ENCODE assay signal across 7 cellular contexts in genomic region chr1:12244078-12244477, GRCh38. TPM values are rescaled to one million over a fixed set of nuclear protein-coding genes. Genes with fewer than 3 reads are reported as not detected.
DNase-seq lines count a peak whose midpoint lies in the region; ATAC-seq, FAIRE-seq and TF ChIP-seq lines count a peak whose summit lies in the region.

No MANE protein-coding gene starts in this region.

- no peaks in the 10 kb centered on the region for H3K27me3 ChIP-seq in DND-41 (ENCODE audit: insufficient read depth, low read length, poor library complexity)
- no peaks in the 10 kb centered on the region for H3K27me3 ChIP-seq in astrocyte (ENCODE audit: insufficient read depth, low read length)
- no peaks in the 10 kb centered on the region for H3K27me3 ChIP-seq in lower lobe of right lung (ENCODE audit: low read depth)

- H2AFZ ChIP-seq in DND-41 (ENCODE audit: low read depth, low read length) (no peak overlapping the region), astrocyte (ENCODE audit: low read depth, low read length) (no peak overlapping the region)

- H3K27me3 Mint-ChIP-seq in astrocyte (ENCODE audit: low read depth, unreplicated experiment), result no peaks in the 10 kb centered on the region

- no peaks in the 10 kb centered on the region for H3K9me3 Mint-ChIP-seq in astrocyte (ENCODE audit: unreplicated experiment)

- POLR2A ChIA-PET in HEK293 (lab: Yijun Ruan, JAX), result no interaction called here

- DNase-seq in DND-41, result no peak
- no peak for DNase-seq in astrocyte (ENCODE audit: low read depth)
- no peak for DNase-seq in lower lobe of right lung
- DNase-seq in NCI-H2081 (lab: John Stamatoyannopoulos, UW), result no peak

- intact Hi-C loops in lower lobe of right lung (cut with DNase I), result no loop called here

- H3K9ac ChIP-seq in DND-41 (ENCODE audit: low read depth, low read length) (no peak overlapping the region), astrocyte (ENCODE audit: low read length) (no peak overlapping the region)

- H3K36me3 ChIP-seq in DND-41 (ENCODE audit: insufficient read depth, low read length) (peaks cover 64% of the 10 kb centered on the region), HEK293 (ENCODE audit: control insufficient read depth in 2 of 2, insufficient read depth in 1 of 2, low read length in 2 of 2) (peaks cover 26 to 71% of the 10 kb centered on the region in 2 experiments), astrocyte (ENCODE audit: insufficient read depth, low read length) (peaks cover 32% of the 10 kb centered on the region), lower lobe of right lung (peaks cover 97% of the 10 kb centered on the region)

- no peaks in the 10 kb centered on the region for H3K9me3 ChIP-seq in DND-41 (ENCODE audit: insufficient read depth, low read length, severe bottlenecking)
- no peaks in the 10 kb centered on the region for H3K9me3 ChIP-seq in HEK293 (ENCODE audit: control insufficient read depth, insufficient read depth, low read depth, low read length)
- no peaks in the 10 kb centered on the region for H3K9me3 ChIP-seq in astrocyte (ENCODE audit: insufficient read depth, low read depth, low read length)
- H3K9me3 ChIP-seq in lower lobe of right lung, result no peaks in the 10 kb centered on the region

- H3K27ac Mint-ChIP-seq in astrocyte (ENCODE audit: unreplicated experiment), result no peak overlapping the region

- CTCF ChIA-PET in HEK293 (lab: Yijun Ruan, JAX), result interaction anchor here (0.6 to 1.9 kb wide), 10 partner anchors 10 to 406 kb away, joined by 3 to 8 read pairs (median 3); no protein-coding TSS in a partner anchor

- H3K4me2 ChIP-seq in DND-41 (ENCODE audit: insufficient read depth, low read length) (no peak overlapping the region), astrocyte (ENCODE audit: low read length) (no peak overlapping the region)

- H4K20me1 ChIP-seq in DND-41 (ENCODE audit: insufficient read depth, low read length) (no peaks in the 10 kb centered on the region), astrocyte (ENCODE audit: insufficient read depth, low read length) (peaks cover 10% of the 10 kb centered on the region)

- no peaks in the 10 kb centered on the region for H3K4me1 ChIP-seq in DND-41 (ENCODE audit: insufficient read depth, low read length)
- H3K4me1 ChIP-seq in HEK293 (ENCODE audit: control insufficient read depth, insufficient read depth, low read length), result no peaks in the 10 kb centered on the region
- H3K4me1 ChIP-seq in astrocyte (ENCODE audit: insufficient read depth, low read length), result no peaks in the 10 kb centered on the region
- H3K4me1 ChIP-seq in lower lobe of right lung, result no peaks in the 10 kb centered on the region

- peaks cover 1% of the 10 kb centered on the region for H3K4me1 Mint-ChIP-seq in astrocyte (ENCODE audit: low read depth, unreplicated experiment)

- peaks cover 7% of the 10 kb centered on the region for H3K36me3 Mint-ChIP-seq in astrocyte (ENCODE audit: low read depth, unreplicated experiment)

- no peak overlapping the region for H3K4me3 ChIP-seq in DND-41 (ENCODE audit: low read depth in 1 of 2, low read length in 2 of 2)
- H3K4me3 ChIP-seq in HEK293 (ENCODE audit: low read depth, low read length), result no peak overlapping the region
- H3K4me3 ChIP-seq in astrocyte (ENCODE audit: insufficient read depth, low read depth, low read length), result no peak overlapping the region
- H3K4me3 ChIP-seq in lower lobe of right lung, result no peak overlapping the region

- H3K4me3 Mint-ChIP-seq in astrocyte (ENCODE audit: unreplicated experiment), result no peak overlapping the region

- H3K27ac ChIP-seq in DND-41 (ENCODE audit: low read length) (no peak overlapping the region), HEK293 (ENCODE audit: extremely low read depth, low read depth, low read length) (no peak overlapping the region), astrocyte (ENCODE audit: low read depth, low read length) (no peak overlapping the region), lower lobe of right lung (no peak overlapping the region)

- TF ChIP-seq CTCF in DND-41 (IDR thresholded peaks at IDR 0.05; ENCODE audit: borderline replicate concordance, extremely low read depth, low read length, poor library complexity, severe bottlenecking) (peak; percentile 59), HEK293 (tag by site-specific recombination; IDR thresholded peaks at IDR 0.05) (no peak), astrocyte (IDR thresholded peaks at IDR 0.05; ENCODE audit: insufficient read depth, low read depth, low read length) (peak; percentile 45), lower lobe of right lung (IDR thresholded peaks at IDR 0.05) (peak; percentile 33)

- H3K79me2 ChIP-seq in DND-41 (ENCODE audit: insufficient read depth, low read length) (peaks cover 5% of the 10 kb centered on the region), astrocyte (ENCODE audit: insufficient read depth, low read length) (peaks cover 3% of the 10 kb centered on the region)

- no peak for FAIRE-seq in astrocyte (lab: Jason Lieb, UNC)

- ATAC-seq in DND-41 (ENCODE audit: insufficient read depth, low read depth) (no peak), lower lobe of right lung (no peak), HG03196 (IDR thresholded peaks at IDR 0.05; ENCODE audit: unreplicated experiment) (no peak), HG02870 (IDR thresholded peaks at IDR 0.05; ENCODE audit: unreplicated experiment) (no peak)

TF ChIP-seq in HEK293, 187 proteins besides CTCF, POLR2A, EP300 and RAD21:
- no peak for TF ChIP-seq ZNF155 (tag by site-specific recombination; IDR thresholded peaks at IDR 0.05)
- peak; percentile 26; the same call in 1 of the 2 replicates for TF ChIP-seq PRDM1 (tag by site-specific recombination; IDR thresholded peaks at IDR 0.05)

RNA-seq across cellular contexts. Expression of gene VPS13D, which starts 14.2 kb away (rescaled TPM):
- total RNA-seq in astrocyte (25.9 and 28.8 TPM in 2 replicates), lower lobe of right lung (81.7 TPM)
